Comparison of ENCODE assay signal across 1 cellular context in the genomic region with DNA sequence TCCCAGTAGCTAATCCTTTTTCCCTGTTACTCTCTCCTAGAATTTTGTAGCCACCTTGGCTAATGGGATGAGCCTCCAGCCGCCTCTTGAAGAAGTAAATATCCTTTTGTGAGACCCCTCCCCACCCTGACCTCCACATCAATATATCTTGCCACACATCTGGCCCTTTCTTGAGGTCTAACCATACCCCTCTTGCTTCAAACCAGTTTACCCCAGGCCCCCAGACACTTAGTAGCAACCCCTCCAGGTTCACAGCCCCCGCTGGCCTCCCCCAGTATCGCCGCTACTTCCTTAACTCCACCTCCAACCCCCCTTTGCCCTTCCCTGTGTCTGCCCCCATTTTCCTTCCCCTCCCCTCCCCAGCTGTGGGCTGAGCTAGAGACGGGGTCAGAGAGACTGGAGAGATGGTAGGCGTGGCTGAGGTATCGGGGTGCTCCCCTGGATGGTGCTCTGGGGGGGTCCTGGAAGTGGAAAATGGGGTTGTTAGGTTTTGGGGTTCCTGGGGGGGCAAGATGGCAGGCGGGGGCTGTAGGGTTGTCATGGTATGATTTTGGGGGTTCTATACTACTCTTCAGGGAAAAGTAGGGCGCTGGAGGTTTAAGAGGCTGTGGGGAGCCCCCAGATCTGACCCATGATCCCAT.
TF ChIP-seq lines count a peak whose summit lies in the region.

No MANE protein-coding gene starts in this region.

TF ChIP-seq in WTC11, 78 proteins besides CTCF, POLR2A, EP300 and RAD21 (continued from another document):
- TF ChIP-seq, protein P1, sequence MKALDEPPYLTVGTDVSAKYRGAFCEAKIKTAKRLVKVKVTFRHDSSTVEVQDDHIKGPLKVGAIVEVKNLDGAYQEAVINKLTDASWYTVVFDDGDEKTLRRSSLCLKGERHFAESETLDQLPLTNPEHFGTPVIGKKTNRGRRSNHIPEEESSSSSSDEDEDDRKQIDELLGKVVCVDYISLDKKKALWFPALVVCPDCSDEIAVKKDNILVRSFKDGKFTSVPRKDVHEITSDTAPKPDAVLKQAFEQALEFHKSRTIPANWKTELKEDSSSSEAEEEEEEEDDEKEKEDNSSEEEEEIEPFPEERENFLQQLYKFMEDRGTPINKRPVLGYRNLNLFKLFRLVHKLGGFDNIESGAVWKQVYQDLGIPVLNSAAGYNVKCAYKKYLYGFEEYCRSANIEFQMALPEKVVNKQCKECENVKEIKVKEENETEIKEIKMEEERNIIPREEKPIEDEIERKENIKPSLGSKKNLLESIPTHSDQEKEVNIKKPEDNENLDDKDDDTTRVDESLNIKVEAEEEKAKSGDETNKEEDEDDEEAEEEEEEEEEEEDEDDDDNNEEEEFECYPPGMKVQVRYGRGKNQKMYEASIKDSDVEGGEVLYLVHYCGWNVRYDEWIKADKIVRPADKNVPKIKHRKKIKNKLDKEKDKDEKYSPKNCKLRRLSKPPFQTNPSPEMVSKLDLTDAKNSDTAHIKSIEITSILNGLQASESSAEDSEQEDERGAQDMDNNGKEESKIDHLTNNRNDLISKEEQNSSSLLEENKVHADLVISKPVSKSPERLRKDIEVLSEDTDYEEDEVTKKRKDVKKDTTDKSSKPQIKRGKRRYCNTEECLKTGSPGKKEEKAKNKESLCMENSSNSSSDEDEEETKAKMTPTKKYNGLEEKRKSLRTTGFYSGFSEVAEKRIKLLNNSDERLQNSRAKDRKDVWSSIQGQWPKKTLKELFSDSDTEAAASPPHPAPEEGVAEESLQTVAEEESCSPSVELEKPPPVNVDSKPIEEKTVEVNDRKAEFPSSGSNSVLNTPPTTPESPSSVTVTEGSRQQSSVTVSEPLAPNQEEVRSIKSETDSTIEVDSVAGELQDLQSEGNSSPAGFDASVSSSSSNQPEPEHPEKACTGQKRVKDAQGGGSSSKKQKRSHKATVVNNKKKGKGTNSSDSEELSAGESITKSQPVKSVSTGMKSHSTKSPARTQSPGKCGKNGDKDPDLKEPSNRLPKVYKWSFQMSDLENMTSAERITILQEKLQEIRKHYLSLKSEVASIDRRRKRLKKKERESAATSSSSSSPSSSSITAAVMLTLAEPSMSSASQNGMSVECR (CRISPR knock-in tag; IDR thresholded peaks at IDR 0.05; ENCODE audit: borderline replicate concordance) = no peak
- TF ChIP-seq NFYB (CRISPR knock-in tag; conservative IDR thresholded peaks at IDR 0.05; ENCODE audit: low read depth) (no peak), TEAD1 (CRISPR knock-in tag; IDR thresholded peaks at IDR 0.05) (no peak), ZNF138 (CRISPR knock-in tag; conservative IDR thresholded peaks at IDR 0.05) (no peak), ZNF396 (CRISPR knock-in tag; IDR thresholded peaks at IDR 0.05; ENCODE audit: borderline replicate concordance) (no peak), NR1H2 (CRISPR knock-in tag; IDR thresholded peaks at IDR 0.05) (no peak), OVOL2 (CRISPR knock-in tag; IDR thresholded peaks at IDR 0.05; ENCODE audit: borderline replicate concordance) (no peak)
- TF ChIP-seq, protein P2, sequence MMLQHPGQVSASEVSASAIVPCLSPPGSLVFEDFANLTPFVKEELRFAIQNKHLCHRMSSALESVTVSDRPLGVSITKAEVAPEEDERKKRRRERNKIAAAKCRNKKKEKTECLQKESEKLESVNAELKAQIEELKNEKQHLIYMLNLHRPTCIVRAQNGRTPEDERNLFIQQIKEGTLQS (CRISPR knock-in tag; conservative IDR thresholded peaks at IDR 0.05) = no peak
- TF ChIP-seq, protein P3, sequence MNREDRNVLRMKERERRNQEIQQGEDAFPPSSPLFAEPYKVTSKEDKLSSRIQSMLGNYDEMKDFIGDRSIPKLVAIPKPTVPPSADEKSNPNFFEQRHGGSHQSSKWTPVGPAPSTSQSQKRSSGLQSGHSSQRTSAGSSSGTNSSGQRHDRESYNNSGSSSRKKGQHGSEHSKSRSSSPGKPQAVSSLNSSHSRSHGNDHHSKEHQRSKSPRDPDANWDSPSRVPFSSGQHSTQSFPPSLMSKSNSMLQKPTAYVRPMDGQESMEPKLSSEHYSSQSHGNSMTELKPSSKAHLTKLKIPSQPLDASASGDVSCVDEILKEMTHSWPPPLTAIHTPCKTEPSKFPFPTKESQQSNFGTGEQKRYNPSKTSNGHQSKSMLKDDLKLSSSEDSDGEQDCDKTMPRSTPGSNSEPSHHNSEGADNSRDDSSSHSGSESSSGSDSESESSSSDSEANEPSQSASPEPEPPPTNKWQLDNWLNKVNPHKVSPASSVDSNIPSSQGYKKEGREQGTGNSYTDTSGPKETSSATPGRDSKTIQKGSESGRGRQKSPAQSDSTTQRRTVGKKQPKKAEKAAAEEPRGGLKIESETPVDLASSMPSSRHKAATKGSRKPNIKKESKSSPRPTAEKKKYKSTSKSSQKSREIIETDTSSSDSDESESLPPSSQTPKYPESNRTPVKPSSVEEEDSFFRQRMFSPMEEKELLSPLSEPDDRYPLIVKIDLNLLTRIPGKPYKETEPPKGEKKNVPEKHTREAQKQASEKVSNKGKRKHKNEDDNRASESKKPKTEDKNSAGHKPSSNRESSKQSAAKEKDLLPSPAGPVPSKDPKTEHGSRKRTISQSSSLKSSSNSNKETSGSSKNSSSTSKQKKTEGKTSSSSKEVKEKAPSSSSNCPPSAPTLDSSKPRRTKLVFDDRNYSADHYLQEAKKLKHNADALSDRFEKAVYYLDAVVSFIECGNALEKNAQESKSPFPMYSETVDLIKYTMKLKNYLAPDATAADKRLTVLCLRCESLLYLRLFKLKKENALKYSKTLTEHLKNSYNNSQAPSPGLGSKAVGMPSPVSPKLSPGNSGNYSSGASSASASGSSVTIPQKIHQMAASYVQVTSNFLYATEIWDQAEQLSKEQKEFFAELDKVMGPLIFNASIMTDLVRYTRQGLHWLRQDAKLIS (CRISPR knock-in tag; IDR thresholded peaks at IDR 0.05; ENCODE audit: borderline replicate concordance) = no peak
- TF ChIP-seq, protein P4, sequence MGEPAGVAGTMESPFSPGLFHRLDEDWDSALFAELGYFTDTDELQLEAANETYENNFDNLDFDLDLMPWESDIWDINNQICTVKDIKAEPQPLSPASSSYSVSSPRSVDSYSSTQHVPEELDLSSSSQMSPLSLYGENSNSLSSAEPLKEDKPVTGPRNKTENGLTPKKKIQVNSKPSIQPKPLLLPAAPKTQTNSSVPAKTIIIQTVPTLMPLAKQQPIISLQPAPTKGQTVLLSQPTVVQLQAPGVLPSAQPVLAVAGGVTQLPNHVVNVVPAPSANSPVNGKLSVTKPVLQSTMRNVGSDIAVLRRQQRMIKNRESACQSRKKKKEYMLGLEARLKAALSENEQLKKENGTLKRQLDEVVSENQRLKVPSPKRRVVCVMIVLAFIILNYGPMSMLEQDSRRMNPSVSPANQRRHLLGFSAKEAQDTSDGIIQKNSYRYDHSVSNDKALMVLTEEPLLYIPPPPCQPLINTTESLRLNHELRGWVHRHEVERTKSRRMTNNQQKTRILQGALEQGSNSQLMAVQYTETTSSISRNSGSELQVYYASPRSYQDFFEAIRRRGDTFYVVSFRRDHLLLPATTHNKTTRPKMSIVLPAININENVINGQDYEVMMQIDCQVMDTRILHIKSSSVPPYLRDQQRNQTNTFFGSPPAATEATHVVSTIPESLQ (CRISPR knock-in tag; IDR thresholded peaks at IDR 0.05) = no peak
- TF ChIP-seq, protein P5, sequence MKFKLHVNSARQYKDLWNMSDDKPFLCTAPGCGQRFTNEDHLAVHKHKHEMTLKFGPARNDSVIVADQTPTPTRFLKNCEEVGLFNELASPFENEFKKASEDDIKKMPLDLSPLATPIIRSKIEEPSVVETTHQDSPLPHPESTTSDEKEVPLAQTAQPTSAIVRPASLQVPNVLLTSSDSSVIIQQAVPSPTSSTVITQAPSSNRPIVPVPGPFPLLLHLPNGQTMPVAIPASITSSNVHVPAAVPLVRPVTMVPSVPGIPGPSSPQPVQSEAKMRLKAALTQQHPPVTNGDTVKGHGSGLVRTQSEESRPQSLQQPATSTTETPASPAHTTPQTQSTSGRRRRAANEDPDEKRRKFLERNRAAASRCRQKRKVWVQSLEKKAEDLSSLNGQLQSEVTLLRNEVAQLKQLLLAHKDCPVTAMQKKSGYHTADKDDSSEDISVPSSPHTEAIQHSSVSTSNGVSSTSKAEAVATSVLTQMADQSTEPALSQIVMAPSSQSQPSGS (CRISPR knock-in tag; IDR thresholded peaks at IDR 0.05; ENCODE audit: borderline replicate concordance, low read depth) = no peak
TF ChIP-seq in WTC11: peak in this region for 0.
